ENCODE assay signal across 10 cellular contexts in the genomic region with DNA sequence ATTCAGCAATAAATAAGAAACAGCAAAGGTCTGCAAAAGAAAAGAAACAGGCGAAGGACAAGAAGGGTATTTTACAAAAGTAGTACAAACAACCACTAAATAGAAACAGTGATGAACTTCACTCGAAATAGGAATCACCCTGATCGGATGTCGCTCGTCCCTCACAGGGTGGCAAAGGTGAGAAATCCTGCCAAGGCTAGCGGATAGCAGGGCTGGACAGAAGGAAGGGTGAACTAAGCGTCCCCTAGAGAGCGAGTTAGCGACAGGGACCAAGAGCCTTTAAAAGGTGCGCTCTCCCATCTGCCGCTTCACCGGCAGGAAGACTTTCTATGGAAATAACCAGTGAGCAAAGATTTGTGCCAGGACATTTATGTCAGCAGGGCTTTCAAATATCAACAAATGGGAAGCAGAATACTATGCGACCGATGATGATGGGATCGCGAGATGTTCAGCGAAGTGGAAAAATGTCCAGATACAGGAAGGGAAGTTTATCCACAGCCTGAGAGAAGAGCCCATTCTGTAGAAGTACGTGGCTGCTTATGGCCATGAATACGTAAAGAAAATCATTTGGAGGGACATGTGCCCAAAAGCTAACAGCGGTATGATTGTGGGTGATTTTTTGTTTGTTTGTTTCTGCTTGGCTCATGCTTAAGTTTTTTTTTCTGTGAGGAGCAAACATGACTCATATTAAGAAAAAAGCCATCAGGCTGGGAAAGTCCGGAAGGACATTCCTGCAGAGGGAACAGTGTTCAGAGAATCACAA. TPM values are rescaled to one million over a fixed set of nuclear protein-coding genes. Genes with fewer than 3 reads are reported as not detected.
A peak's percentile ranks its signal among the peaks of the same experiment; 100 is the strongest.
DNase-seq lines count a peak whose midpoint lies in the region; TF ChIP-seq lines count a peak whose summit lies in the region.
"Had no signal": no experiment of that assay in that cellular context is flagged by ENCODE, and none has a peak within 500 bp of the region (broad histone marks: within the 10 kb centered on the region; RNA-seq: fewer than 3 reads in every experiment).

No MANE protein-coding gene starts in this region.

- H3K27me3 Mint-ChIP-seq in Calu3 (ENCODE audit: unreplicated experiment): no peaks in the 10 kb centered on the region

- peaks cover 18% of the 10 kb centered on the region for H3K4me1 Mint-ChIP-seq in Calu3 (ENCODE audit: low read depth, unreplicated experiment)

- intact Hi-C loops in breast epithelium (cut with DNase I; ENCODE audit: low total_unique reads): no loop called here
- intact Hi-C loops in vagina (cut with DNase I): no loop called here
- intact Hi-C loops in Calu3 (cut with micrococcal nuclease; ENCODE audit: unreplicated experiment): no loop called here

- H3K4me3 ChIP-seq in breast epithelium (peak overlapping the region in 1 of 3 donors; percentile 51), vagina (no peak overlapping the region)

- TF ChIP-seq POLR2A in breast epithelium (IDR thresholded peaks at IDR 0.05): no peak
- TF ChIP-seq POLR2A in vagina (IDR thresholded peaks at IDR 0.05): no peak

- H3K36me3 ChIP-seq in breast epithelium: no peaks in the 10 kb centered on the region
- peaks cover 6 to 48% of the 10 kb centered on the region in 2 donors for H3K36me3 ChIP-seq in vagina

- H3K4me1 ChIP-seq in breast epithelium (peaks cover 23 to 26% of the 10 kb centered on the region in 2 donors), vagina (peaks cover 24% of the 10 kb centered on the region)

- H3K9me3 ChIP-seq in breast epithelium: no peaks in the 10 kb centered on the region
- H3K9me3 ChIP-seq in vagina: no peaks in the 10 kb centered on the region

- TF ChIP-seq CTCF in breast epithelium (IDR thresholded peaks at IDR 0.05): no peak
- no peak for TF ChIP-seq CTCF in vagina (IDR thresholded peaks at IDR 0.05)
- TF ChIP-seq CTCF in Calu3 (IDR thresholded peaks at IDR 0.05; ENCODE audit: unreplicated experiment): no peak

- DNase-seq in DMS53 (lab: John Stamatoyannopoulos, UW) (peak; percentile 11), DMS53 treated with DMSO at 0.1 percent for 48 hours (lab: John Stamatoyannopoulos, UW; ENCODE audit: unreplicated experiment) (no peak), breast epithelium (ENCODE audit: low spot score in 2 of 2) (no peak), kidney tubule cell (ENCODE audit: low spot score) (peak; percentile 74), vagina (ENCODE audit: extremely low spot score in 2 of 2) (no peak), GM19240 (ENCODE audit: insufficient read length, low spot score) (no peak), Calu3 (no peak)
- no peak for DNase-seq in activated CD4-positive, alpha-beta T cell treated with anti-CD3 and anti-CD28 coated beads, Interleukin-2, amount 50 U/mL, for 4 hours
- DNase-seq: GOT3, NCI-H1930 had no signal

- CTCF ChIA-PET in Calu3 (lab: Charles Lee): no interaction called here

- H3K27me3 ChIP-seq in breast epithelium (no peaks in the 10 kb centered on the region), vagina (no peaks in the 10 kb centered on the region)

- H3K4me3 Mint-ChIP-seq in Calu3 (ENCODE audit: low read depth, unreplicated experiment): no peak overlapping the region

- H3K36me3 Mint-ChIP-seq in Calu3 (ENCODE audit: insufficient read depth, unreplicated experiment): peaks cover 24% of the 10 kb centered on the region

- no peaks in the 10 kb centered on the region for H3K9me3 Mint-ChIP-seq in Calu3 (ENCODE audit: low read depth, unreplicated experiment)

- H3K27ac ChIP-seq in breast epithelium: peak overlapping the region; percentile 88 to 93
- peak overlapping the region; percentile 25 for H3K27ac ChIP-seq in vagina

- BruUV-seq in Calu3 (replicated peaks; lab: Mats Ljungman, UMichigan): no TSS peak

- H3K27ac Mint-ChIP-seq in Calu3 (ENCODE audit: unreplicated experiment): no peak overlapping the region

RNA-seq across cellular contexts. Expression of a gene that starts 18.9 kb away (rescaled TPM):
- 10 to 100 TPM; 28.6 to 30.8 (median 29.7) TPM for total RNA-seq in breast epithelium
- 40.5 TPM for total RNA-seq in vagina
- total RNA-seq in Calu3 (2022): 81.2 and 84.9 TPM in 2 replicates

RNA-seq across cellular contexts. Expression of a gene that starts 43.0 kb away (rescaled TPM):
- total RNA-seq in breast epithelium (10 to 100 TPM; 29.3 to 59.6 (median 57.8) TPM), vagina (76.1 TPM), Calu3 (2022) (55.0 and 57.8 TPM in 2 replicates)

Comparison
In these comparisons a context has a peak if more than half of its experiments do, and no peak if none do; other contexts are left out.
1. DNase-seq: peak in DMS53 (single experiment) and kidney tubule cell (single experiment); none in DMS53 treated with DMSO at 0.1 percent for 48 hours (single experiment), breast epithelium (0 of 2), vagina (0 of 2), GM19240 (single experiment), Calu3 (single experiment) and activated CD4-positive, alpha-beta T cell treated with anti-CD3 and anti-CD28 coated beads, Interleukin-2, amount 50 U/mL, for 4 hours (0 of 2).